Comparison of ENCODE assay signal across 12 cellular contexts in the genomic region with DNA sequence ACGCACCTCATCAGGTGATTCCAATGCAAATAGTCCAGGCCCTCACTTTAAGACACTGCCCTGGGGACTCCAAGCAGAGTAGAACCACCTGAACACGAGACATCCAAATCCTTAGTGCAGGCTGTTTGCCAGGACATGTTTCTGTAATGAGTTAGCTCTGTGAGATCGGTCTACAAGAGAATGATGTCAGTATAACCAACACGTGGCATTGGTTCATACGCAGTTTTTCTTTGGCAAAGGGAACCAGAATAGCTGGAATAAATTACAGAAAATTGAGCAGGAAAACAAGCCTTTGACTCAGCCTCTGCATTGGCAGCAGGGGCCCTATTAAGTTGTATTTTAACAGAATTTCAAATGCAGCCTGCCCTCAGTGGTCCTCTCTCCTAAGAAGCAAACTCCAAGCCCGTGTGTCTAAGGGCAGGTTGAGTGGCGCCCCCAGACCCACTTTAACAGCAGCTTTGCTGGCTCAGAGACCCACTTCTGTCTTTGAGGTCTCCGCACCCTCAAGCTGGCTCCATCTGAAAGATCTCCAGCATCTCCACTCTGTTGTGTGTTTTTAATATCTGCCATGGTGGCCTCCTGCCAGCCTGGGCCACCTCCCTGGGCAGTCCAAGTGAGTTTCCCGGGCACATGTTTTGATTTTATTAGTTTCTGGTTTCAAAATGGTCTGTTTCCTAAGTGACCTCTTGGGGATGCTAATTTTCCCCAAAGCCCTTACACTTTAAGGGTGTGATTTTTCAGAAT.
DNase-seq lines count a peak whose midpoint lies in the region; ATAC-seq and TF ChIP-seq lines count a peak whose summit lies in the region.
"Had no signal": no experiment of that assay in that cellular context is flagged by ENCODE, and none has a peak within 500 bp of the region (broad histone marks: within the 10 kb centered on the region; RNA-seq: fewer than 3 reads in every experiment).

No MANE protein-coding gene starts in this region.

- CTCF ChIA-PET in Calu3 (lab: Charles Lee) = no interaction called here

- peaks cover 24% of the 10 kb centered on the region for H3K4me1 ChIP-seq in foreskin keratinocyte
- peaks cover 4% of the 10 kb centered on the region for H3K4me1 ChIP-seq in prostate gland (replicated peaks)

- H3K4me3 ChIP-seq in prostate gland = no peak overlapping the region
- H3K4me3 ChIP-seq: esophagus muscularis mucosa had no signal

- no TSS peak for BruUV-seq in Calu3 (replicated peaks; lab: Mats Ljungman, UMichigan)

- H3K4me1 Mint-ChIP-seq in Calu3 (ENCODE audit: low read depth, unreplicated experiment) = peaks cover 13% of the 10 kb centered on the region

- DNase-seq in ELR (ENCODE audit: low read depth) (peak; percentile 93), foreskin keratinocyte (peak; percentile 98 to 100), prostate gland (ENCODE audit: low spot score) (peak; percentile 65), KG1 (lab: John Stamatoyannopoulos, UW) (no peak), NCI-H82 (lab: John Stamatoyannopoulos, UW) (no peak), caudate nucleus (lab: John Stamatoyannopoulos, UW) (no peak), Calu3 (no peak)
- DNase-seq: activated naive CD4-positive, alpha-beta T cell treated with anti-CD3 and anti-CD28 coated beads for 36 hours; naive thymus-derived CD4-positive, alpha-beta T cell had no signal

- 55% methylated on average over 9 of the region's 9 CpGs for WGBS in prostate gland

- peak overlapping the region; percentile 84 for H3K27ac ChIP-seq in foreskin keratinocyte
- peak overlapping the region; percentile 47 to 70 for H3K27ac ChIP-seq in prostate gland
- H3K27ac ChIP-seq in caudate nucleus (ENCODE audit: low read depth, low read length) = no peak overlapping the region
- H3K27ac ChIP-seq: esophagus muscularis mucosa, VCaP had no signal

- no peaks in the 10 kb centered on the region for H3K27me3 Mint-ChIP-seq in Calu3 (ENCODE audit: unreplicated experiment)
- H3K27me3 Mint-ChIP-seq: naive thymus-derived CD4-positive, alpha-beta T cell had no signal

- no peak overlapping the region for H3K4me3 Mint-ChIP-seq in Calu3 (ENCODE audit: low read depth, unreplicated experiment)
- H3K4me3 Mint-ChIP-seq: activated naive CD4-positive, alpha-beta T cell treated with anti-CD3 and anti-CD28 coated beads for 36 hours; naive thymus-derived CD4-positive, alpha-beta T cell had no signal

- intact Hi-C loops in prostate gland (cut with DNase I) = no loop called here
- intact Hi-C loops in Calu3 (cut with micrococcal nuclease; ENCODE audit: unreplicated experiment) = no loop called here

- H3K9me3 ChIP-seq in prostate gland = no peaks in the 10 kb centered on the region
- H3K9me3 ChIP-seq: esophagus muscularis mucosa had no signal

- TF ChIP-seq CTCF in foreskin keratinocyte (conservative IDR thresholded peaks at IDR 0.05) = no peak
- TF ChIP-seq CTCF in prostate gland (IDR thresholded peaks at IDR 0.05) = no peak
- no peak for TF ChIP-seq CTCF in Calu3 (IDR thresholded peaks at IDR 0.05; ENCODE audit: unreplicated experiment)

- no peaks in the 10 kb centered on the region for H3K27me3 ChIP-seq in foreskin keratinocyte
- H3K27me3 ChIP-seq in prostate gland (replicated peaks; ENCODE audit: insufficient read depth) = no peaks in the 10 kb centered on the region
- H3K27me3 ChIP-seq: esophagus muscularis mucosa had no signal

- no peaks in the 10 kb centered on the region for H3K36me3 ChIP-seq in prostate gland
- H3K36me3 ChIP-seq: esophagus muscularis mucosa had no signal

- TF ChIP-seq POLR2A in prostate gland (IDR thresholded peaks at IDR 0.05) = no peak

- no peak overlapping the region for H3K27ac Mint-ChIP-seq in Calu3 (ENCODE audit: unreplicated experiment)
- H3K27ac Mint-ChIP-seq: activated naive CD4-positive, alpha-beta T cell treated with anti-CD3 and anti-CD28 coated beads for 36 hours; naive thymus-derived CD4-positive, alpha-beta T cell had no signal

- H3K9me3 Mint-ChIP-seq in Calu3 (ENCODE audit: low read depth, unreplicated experiment) = no peaks in the 10 kb centered on the region
- H3K9me3 Mint-ChIP-seq: activated naive CD4-positive, alpha-beta T cell treated with anti-CD3 and anti-CD28 coated beads for 36 hours; naive thymus-derived CD4-positive, alpha-beta T cell had no signal

- H3K36me3 Mint-ChIP-seq in Calu3 (ENCODE audit: insufficient read depth, unreplicated experiment) = no peaks in the 10 kb centered on the region

- ATAC-seq in SK-N-SH treated with all-trans-retinoic acid at 6 μM for 48 hours (peak; percentile 85), foreskin keratinocyte (peak; percentile 96)
- ATAC-seq: naive thymus-derived CD4-positive, alpha-beta T cell had no signal

TF ChIP-seq in SK-N-SH treated with all-trans-retinoic acid at 6 μM for 48 hours, 23 proteins besides CTCF, POLR2A, EP300 and RAD21:
- TF ChIP-seq ISL1 (CRISPR knock-in tag; IDR thresholded peaks at IDR 0.05) = 0 out of 2 replicates have a peak, but pooled peaks have one; percentile 24
- TF ChIP-seq CSDC2 (CRISPR knock-in tag; IDR thresholded peaks at IDR 0.05) = no peak
TF ChIP-seq in SK-N-SH treated with all-trans-retinoic acid at 6 μM for 48 hours: peak in this region for 1.

Comparison
In these comparisons a context has a peak if more than half of its experiments do, and no peak if none do; other contexts are left out.
1. DNase-seq: peak in ELR (single experiment), foreskin keratinocyte (2 of 2) and prostate gland (single experiment); none in KG1 (single experiment), NCI-H82 (single experiment), caudate nucleus (0 of 61) and Calu3 (single experiment).